ENCODE assay signal across 16 cellular contexts in genomic region chr11:74033046-74033445, GRCh38.
"Had no signal": no experiment of that assay in that cellular context is flagged by ENCODE, and none has a peak within 500 bp of the region (broad histone marks: within the 10 kb centered on the region; RNA-seq: fewer than 3 reads in every experiment).

No MANE protein-coding gene starts in this region.

- H3K27ac Mint-ChIP-seq: activated CD4-positive, alpha-beta memory T cell treated with anti-CD3 and anti-CD28 coated beads for 36 hours; activated naive CD4-positive, alpha-beta T cell treated with anti-CD3 and anti-CD28 coated beads, Interleukin-2, amount 50 U/mL, for 72 hours; stimulated activated effector memory CD8-positive, alpha-beta T cell treated with anti-CD3 and anti-CD28 coated beads, Interleukin-12 subunit alpha, Interleukin-12 subunit beta, amount 100 ng/mL, for 72 hours; type B pancreatic cell had no signal

- DNase-seq: activated CD4-positive, alpha-beta memory T cell treated with anti-CD3 and anti-CD28 coated beads for 36 hours; activated CD4-positive, CD25-positive, alpha-beta regulatory T cell treated with anti-CD3 and anti-CD28 coated beads, Interleukin-2, amount 50 U/mL, for 72 hours; activated CD8-positive, alpha-beta memory T cell treated with anti-CD3 and anti-CD28 coated beads, Interleukin-2, amount 50 U/mL, for 48 hours; anterior cingulate cortex; foreskin fibroblast; glutamatergic neuron; left colon; natural killer cell; posterior cingulate gyrus; small intestine had no signal

- ATAC-seq: left colon; natural killer cell; stimulated activated effector memory CD8-positive, alpha-beta T cell treated with anti-CD3 and anti-CD28 coated beads, Interleukin-12 subunit alpha, Interleukin-12 subunit beta, amount 100 ng/mL, for 72 hours had no signal

- H3K4me3 ChIP-seq: esophagus muscularis mucosa, lung, suprapubic skin had no signal

- H3K9me3 ChIP-seq: esophagus muscularis mucosa, suprapubic skin had no signal

- H3K27me3 Mint-ChIP-seq: activated CD4-positive, alpha-beta memory T cell treated with anti-CD3 and anti-CD28 coated beads for 36 hours; type B pancreatic cell had no signal

- H3K9me3 Mint-ChIP-seq: activated CD4-positive, alpha-beta memory T cell treated with anti-CD3 and anti-CD28 coated beads for 36 hours; activated naive CD4-positive, alpha-beta T cell treated with anti-CD3 and anti-CD28 coated beads, Interleukin-2, amount 50 U/mL, for 72 hours; natural killer cell; stimulated activated effector memory CD8-positive, alpha-beta T cell treated with anti-CD3 and anti-CD28 coated beads, Interleukin-12 subunit alpha, Interleukin-12 subunit beta, amount 100 ng/mL, for 72 hours; type B pancreatic cell had no signal

- FAIRE-seq: small intestine had no signal

- H3K4me3 Mint-ChIP-seq: activated CD4-positive, alpha-beta memory T cell treated with anti-CD3 and anti-CD28 coated beads for 36 hours; natural killer cell; stimulated activated effector memory CD8-positive, alpha-beta T cell treated with anti-CD3 and anti-CD28 coated beads, Interleukin-12 subunit alpha, Interleukin-12 subunit beta, amount 100 ng/mL, for 72 hours; type B pancreatic cell had no signal

- H3K4me1 ChIP-seq: esophagus muscularis mucosa, suprapubic skin had no signal

- H3K27ac ChIP-seq: esophagus muscularis mucosa, suprapubic skin had no signal

- H3K27me3 ChIP-seq: esophagus muscularis mucosa, suprapubic skin had no signal
